27 cellular contexts compared by ENCODE assay signal in genomic region chr16:77571463-77571862, GRCh38.
"Had no signal": no experiment of that assay in that cellular context is flagged by ENCODE, and none has a peak within 500 bp of the region (broad histone marks: within the 10 kb centered on the region; RNA-seq: fewer than 3 reads in every experiment).

No MANE protein-coding gene starts in this region.

- H3K4me1 ChIP-seq: colonic mucosa, esophagus squamous epithelium, gastrocnemius medialis, left lung, lower lobe of right lung had no signal

- H3K4me3 ChIP-seq: colonic mucosa, esophagus squamous epithelium, gastrocnemius medialis, heart right ventricle, left lung, lower lobe of right lung, mucosa of descending colon had no signal

- H3K9me3 ChIP-seq: colonic mucosa, esophagus squamous epithelium, gastrocnemius medialis, heart right ventricle, left lung, lower lobe of right lung, mucosa of descending colon had no signal

- H3K9me3 Mint-ChIP-seq: dendritic cell treated with granulocyte-macrophage colony-stimulating factor and Interleukin-4, amounts not matched to agents 40 ng/mL and 50 ng/mL, for 4 days; effector memory CD8-positive, alpha-beta T cell; endodermal cell; mesothelial cell of epicardium had no signal

- H3K36me3 ChIP-seq: colonic mucosa, esophagus squamous epithelium, gastrocnemius medialis, heart right ventricle, left lung, lower lobe of right lung had no signal

- H3K27ac ChIP-seq: colonic mucosa, epithelial cell of prostate, esophagus squamous epithelium, gastrocnemius medialis, heart right ventricle, left lung, lower lobe of right lung had no signal

- ATAC-seq: effector memory CD8-positive, alpha-beta T cell; esophagus mucosa; gastrocnemius medialis; heart right ventricle; left cardiac atrium; left lung; left ventricle myocardium superior; lower lobe of right lung; mucosa of descending colon had no signal

- H3K27me3 ChIP-seq: colonic mucosa, gastrocnemius medialis had no signal

- H3K36me3 Mint-ChIP-seq: mesothelial cell of epicardium had no signal

- FAIRE-seq: endometrium, islet of Langerhans, keratinocyte had no signal

- H3K4me3 Mint-ChIP-seq: dendritic cell treated with granulocyte-macrophage colony-stimulating factor and Interleukin-4, amounts not matched to agents 40 ng/mL and 50 ng/mL, for 4 days; effector memory CD8-positive, alpha-beta T cell; endodermal cell; mesothelial cell of epicardium had no signal

- H3K27ac Mint-ChIP-seq: dendritic cell treated with granulocyte-macrophage colony-stimulating factor and Interleukin-4, amounts not matched to agents 40 ng/mL and 50 ng/mL, for 4 days; effector memory CD8-positive, alpha-beta T cell; endodermal cell; mesothelial cell of epicardium had no signal

- DNase-seq: colonic mucosa; cortex of kidney; effector CD8-positive, alpha-beta T cell; effector memory CD8-positive, alpha-beta T cell; endodermal cell; erythroblast; esophagus squamous epithelium; foreskin fibroblast; foreskin melanocyte; gastrocnemius medialis; glutamatergic neuron; head of caudate nucleus; heart right ventricle; hippocampal formation; left cardiac atrium; left lung; left ventricle myocardium superior; lower lobe of right lung; mesenchymal stem cell; mucosa of descending colon had no signal
